Comparison of ENCODE assay signal across 21 cellular contexts in the genomic region with DNA sequence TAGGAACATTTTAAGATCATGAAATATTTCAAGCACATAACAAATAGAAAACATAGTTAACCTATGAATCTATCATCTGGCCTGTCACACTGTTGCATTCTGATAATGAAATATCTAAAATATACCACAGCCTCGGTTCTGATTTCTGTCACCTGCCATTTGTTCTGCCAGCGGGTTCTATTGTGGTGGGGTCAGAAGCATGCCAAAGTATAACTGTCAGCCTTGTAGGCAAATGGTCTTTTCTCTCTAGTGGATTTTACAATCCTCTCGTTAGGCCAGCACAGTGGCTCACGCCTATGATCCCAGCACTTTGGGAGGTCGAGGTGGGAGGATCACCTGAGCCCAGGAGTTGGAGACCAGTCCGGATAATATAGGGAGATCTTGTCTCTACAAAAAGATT. TPM values are rescaled to one million over a fixed set of nuclear protein-coding genes. Genes with fewer than 3 reads are reported as not detected.
DNase-seq lines count a peak whose midpoint lies in the region; ATAC-seq and TF ChIP-seq lines count a peak whose summit lies in the region.
"Had no signal": no experiment of that assay in that cellular context is flagged by ENCODE, and none has a peak within 500 bp of the region (broad histone marks: within the 10 kb centered on the region; RNA-seq: fewer than 3 reads in every experiment).

No MANE protein-coding gene starts in this region.

- H3K4me3 ChIP-seq in OCI-LY1 (ENCODE audit: low read depth, low read length, poor library complexity, severe bottlenecking) = no peak overlapping the region
- H3K4me3 ChIP-seq: SJSA1 had no signal

- no peak overlapping the region for H2AFZ ChIP-seq in OCI-LY1 (ENCODE audit: low read length)

- H3K36me3 ChIP-seq in OCI-LY1 (ENCODE audit: insufficient read depth, low read length) = no peaks in the 10 kb centered on the region; the same call in 1 of the 2 replicates
- H3K36me3 ChIP-seq: SJSA1 had no signal

- H3F3A ChIP-seq in OCI-LY1 (ENCODE audit: insufficient read depth, low read length) = no peaks in the 10 kb centered on the region

- peak; percentile 19 for DNase-seq in activated effector memory CD4-positive, alpha-beta T cell treated with anti-CD3 and anti-CD28 coated beads, Interleukin-2, amount 50 U/mL, for 16 hours
- DNase-seq in activated effector memory CD4-positive, alpha-beta T cell treated with Interleukin-2 at 50 U/mL for 16 hours = no peak
- DNase-seq in myocyte (ENCODE audit: low read depth) = peak; percentile 42
- DNase-seq in ureter (ENCODE audit: low spot score) = peak; percentile 7
- no peak for DNase-seq in NCI-H510A (lab: John Stamatoyannopoulos, UW)
- DNase-seq in omental fat pad (ENCODE audit: low spot score) = no peak
- DNase-seq: AML-193, DMS53, EL, GF-D8, H7, Kasumi-1, NCI-H1694, NCI-H2081 treated with DMSO at 0.1 percent for 48 hours, NCI-H2171 treated with DMSO at 0.1 percent for 48 hours, NCI-H526 had no signal

- H3K4me1 ChIP-seq in OCI-LY1 (ENCODE audit: insufficient read depth, low read length, severe bottlenecking) = peaks cover 65% of the 10 kb centered on the region

- no peak for TF ChIP-seq CTCF in OCI-LY1 (IDR thresholded peaks at IDR 0.05; ENCODE audit: low read length)
- TF ChIP-seq CTCF in omental fat pad (IDR thresholded peaks at IDR 0.05) = no peak

- no peaks in the 10 kb centered on the region for H4K20me1 ChIP-seq in OCI-LY1 (ENCODE audit: insufficient read depth, low read length)

- H3K4me2 ChIP-seq in OCI-LY1 (ENCODE audit: low read length) = peak overlapping the region; percentile 39; the same call in 1 of the 2 replicates

- peak overlapping the region; percentile 36; the same call in 1 of the 2 replicates for H3K9ac ChIP-seq in OCI-LY1 (ENCODE audit: low read length)

- peak overlapping the region; percentile 95 for H3K27ac ChIP-seq in OCI-LY1 (ENCODE audit: low read depth, low read length, poor library complexity, severe bottlenecking)
- H3K27ac ChIP-seq: SJSA1 had no signal

- H3K9me2 ChIP-seq in OCI-LY1 (ENCODE audit: low read depth, low read length) = no peaks in the 10 kb centered on the region

- ATAC-seq in omental fat pad (ENCODE audit: low FRiP score) = no peak

- H3K27me3 ChIP-seq in OCI-LY1 (ENCODE audit: insufficient read depth, low read length) = no peaks in the 10 kb centered on the region
- H3K27me3 ChIP-seq: SJSA1 had no signal

- no peaks in the 10 kb centered on the region for H3K79me2 ChIP-seq in OCI-LY1 (ENCODE audit: insufficient read depth, low read length)

- no peaks in the 10 kb centered on the region for H3K9me3 ChIP-seq in OCI-LY1 (ENCODE audit: low read length)
- H3K9me3 ChIP-seq: SJSA1 had no signal

RNA-seq across cellular contexts. Expression of gene HTRA3, which starts 47.9 kb away (rescaled TPM):
- total RNA-seq in myocyte = 35.0 and 49.3 TPM in 2 replicates
- polyA plus RNA-seq in myocyte (2012) = 13.0 TPM
- 17.5 TPM for total RNA-seq in ureter
- total RNA-seq in omental fat pad = 100 to 1,000 TPM in 1 of 4 donors, 10 to 100 TPM in 3; 15.8 to 147 (median 23.3) TPM
- total RNA-seq: A172, MCF 10A had no signal
- polyA plus RNA-seq: CD14-positive monocyte had no signal

Comparison
In these comparisons a context has a peak if more than half of its experiments do, and no peak if none do; other contexts are left out.
1. DNase-seq: peak in activated effector memory CD4-positive, alpha-beta T cell treated with anti-CD3 and anti-CD28 coated beads, Interleukin-2, amount 50 U/mL, for 16 hours (single experiment), myocyte (single experiment) and ureter (single experiment); none in activated effector memory CD4-positive, alpha-beta T cell treated with Interleukin-2 at 50 U/mL for 16 hours (single experiment), NCI-H510A (single experiment) and omental fat pad (single experiment).